ENCODE assay signal across 1 cellular context in the genomic region with DNA sequence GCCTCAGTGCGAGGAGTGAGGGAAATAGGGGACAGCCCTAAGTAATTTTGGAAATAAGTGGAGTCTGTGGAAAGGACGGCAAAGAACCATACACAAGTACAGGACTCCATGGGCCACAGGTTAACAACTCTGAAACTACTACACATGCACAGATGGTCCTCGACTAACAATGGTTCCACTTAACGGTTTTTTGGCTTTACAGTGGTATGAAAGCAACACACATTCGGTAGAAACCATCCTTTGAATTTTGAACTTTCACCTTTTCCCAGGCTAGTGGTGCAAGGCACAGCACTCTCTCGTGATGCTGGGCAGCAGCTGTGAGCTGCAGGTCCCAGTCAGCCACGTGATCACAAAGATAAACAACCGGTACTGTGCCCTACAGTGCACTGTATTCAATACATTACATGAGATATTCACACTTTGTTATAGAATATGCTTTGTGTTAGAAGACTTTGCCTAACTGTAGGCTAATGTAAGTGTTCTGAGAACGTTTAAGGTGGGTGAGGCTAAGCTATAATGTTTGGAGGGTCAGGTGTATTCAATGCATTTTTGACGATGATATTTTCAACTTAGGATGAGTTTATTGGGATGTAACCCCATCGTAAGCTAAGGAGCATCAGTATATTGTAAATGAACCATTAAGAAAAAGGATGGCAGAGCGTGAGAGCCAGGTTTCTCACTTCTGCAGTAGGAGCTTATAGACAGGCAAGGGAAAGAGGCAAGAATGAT.
A peak's percentile ranks its signal among the peaks of the same experiment; 100 is the strongest.
TF ChIP-seq lines count a peak whose summit lies in the region.

No MANE protein-coding gene starts in this region.

TF ChIP-seq in HepG2, 621 proteins besides CTCF, POLR2A, EP300 and RAD21 (continued from another document and continues in another):
- TF ChIP-seq ZNF772 (CRISPR knock-in tag; IDR thresholded peaks at IDR 0.05) (peak; percentile 73; the same call in 1 of the 2 replicates), ZNF619 (CRISPR knock-in tag; IDR thresholded peaks at IDR 0.05) (0 out of 2 replicates have a peak, but pooled peaks have one; percentile 31), HCFC1 (IDR thresholded peaks at IDR 0.05; ENCODE audit: low read depth, low read length) (no peak), BORCS8-MEF2B (CRISPR knock-in tag; IDR thresholded peaks at IDR 0.05) (no peak), ZNF530 (CRISPR knock-in tag; IDR thresholded peaks at IDR 0.05; ENCODE audit: low read depth) (no peak), NFIB (CRISPR knock-in tag; IDR thresholded peaks at IDR 0.05; ENCODE audit: borderline replicate concordance) (no peak), YEATS2 (CRISPR knock-in tag; IDR thresholded peaks at IDR 0.05; ENCODE audit: borderline replicate concordance) (peak; percentile 39; the same call in 1 of the 2 replicates), DR1 (CRISPR knock-in tag; IDR thresholded peaks at IDR 0.05) (no peak), NFKB2 (CRISPR knock-in tag; IDR thresholded peaks at IDR 0.05; ENCODE audit: borderline replicate concordance) (no peak), ZNF614 (CRISPR knock-in tag; IDR thresholded peaks at IDR 0.05; ENCODE audit: borderline replicate concordance) (peak; percentile 93), ZNF124 (CRISPR knock-in tag; IDR thresholded peaks at IDR 0.05) (peak; percentile 93), ZBTB20 (CRISPR knock-in tag; IDR thresholded peaks at IDR 0.05; ENCODE audit: borderline replicate concordance, low read depth) (no peak), SKI (IDR thresholded peaks at IDR 0.05; ENCODE audit: partially characterized antibody) (peak; percentile 69), ZSCAN31 (CRISPR knock-in tag; IDR thresholded peaks at IDR 0.05; ENCODE audit: low read depth) (no peak), ZNF720 (CRISPR knock-in tag; IDR thresholded peaks at IDR 0.05) (no peak), TOE1 (CRISPR knock-in tag; IDR thresholded peaks at IDR 0.05) (peak; percentile 97; the same call in 1 of the 2 replicates), ZNF431 (CRISPR knock-in tag; IDR thresholded peaks at IDR 0.05; ENCODE audit: borderline replicate concordance, low read depth) (peak; percentile 45; the same call in 1 of the 2 replicates), RXRB (CRISPR knock-in tag; IDR thresholded peaks at IDR 0.05; ENCODE audit: borderline replicate concordance) (peak; percentile 96), POLR2G (IDR thresholded peaks at IDR 0.05; ENCODE audit: low read depth, low read length) (no peak), KDM3A (CRISPR knock-in tag; IDR thresholded peaks at IDR 0.05; ENCODE audit: low read depth) (peak; percentile 60; the same call in 1 of the 2 replicates), THAP11 (CRISPR knock-in tag; IDR thresholded peaks at IDR 0.05) (peak; percentile 72), FOXK1 (CRISPR knock-in tag; IDR thresholded peaks at IDR 0.05; ENCODE audit: borderline replicate concordance, low read depth) (peak; percentile 98), NBN (conservative IDR thresholded peaks at IDR 0.05) (no peak), CREM (IDR thresholded peaks at IDR 0.05) (peak; percentile 58; the same call in 1 of the 2 replicates), CREM (CRISPR knock-in tag; IDR thresholded peaks at IDR 0.05) (no peak), CEBPG (CRISPR knock-in tag; IDR thresholded peaks at IDR 0.05) (peak; percentile 86), BCLAF1 (IDR thresholded peaks at IDR 0.05) (no peak), FOXO1 (CRISPR knock-in tag; IDR thresholded peaks at IDR 0.05) (peak; percentile 90), NFKBIZ (CRISPR knock-in tag; IDR thresholded peaks at IDR 0.05) (peak; percentile 62; the same call in 1 of the 2 replicates), ELF1 (CRISPR knock-in tag; IDR thresholded peaks at IDR 0.05) (peak; percentile 51; the same call in 1 of the 2 replicates), SKIL (CRISPR knock-in tag; IDR thresholded peaks at IDR 0.05; ENCODE audit: borderline replicate concordance) (peak; percentile 83), KLF15 (CRISPR knock-in tag; IDR thresholded peaks at IDR 0.05; ENCODE audit: borderline replicate concordance) (no peak), HMGXB4 (CRISPR knock-in tag; IDR thresholded peaks at IDR 0.05; ENCODE audit: borderline replicate concordance in 1 of 2, low read depth in 1 of 2) (peak in 1 of 2 experiments; percentile 23; a peak in 1 of 4 replicates), POGK (CRISPR knock-in tag; conservative IDR thresholded peaks at IDR 0.05) (0 out of 2 replicates have a peak, but pooled peaks have one; percentile 22), TARDBP (CRISPR knock-in tag; IDR thresholded peaks at IDR 0.05) (peak; percentile 91), FOXJ3 (CRISPR knock-in tag; IDR thresholded peaks at IDR 0.05; ENCODE audit: borderline replicate concordance) (peak; percentile 74; the same call in 1 of the 2 replicates), DMAP1 (CRISPR knock-in tag; IDR thresholded peaks at IDR 0.05) (peak; percentile 58; the same call in 1 of the 2 replicates), ATRX (CRISPR knock-in tag; IDR thresholded peaks at IDR 0.05; ENCODE audit: borderline replicate concordance) (no peak), XRCC5 (optimal IDR thresholded peaks at IDR 0.05; ENCODE audit: low read length) (peak; percentile 78), KLF13 (CRISPR knock-in tag; IDR thresholded peaks at IDR 0.05) (no peak), ZNF703 (CRISPR knock-in tag; IDR thresholded peaks at IDR 0.05; ENCODE audit: borderline replicate concordance) (no peak), TEAD2 (CRISPR knock-in tag; IDR thresholded peaks at IDR 0.05) (no peak), SOX5 (CRISPR knock-in tag; IDR thresholded peaks at IDR 0.05; ENCODE audit: borderline replicate concordance) (peak; percentile 97), GATAD2A (CRISPR knock-in tag; IDR thresholded peaks at IDR 0.05) (peak; percentile 97), ZNF33A (CRISPR knock-in tag; IDR thresholded peaks at IDR 0.05; ENCODE audit: borderline replicate concordance) (no peak), DDIT3 (CRISPR knock-in tag; IDR thresholded peaks at IDR 0.05) (no peak)
- TF ChIP-seq, protein P1, sequence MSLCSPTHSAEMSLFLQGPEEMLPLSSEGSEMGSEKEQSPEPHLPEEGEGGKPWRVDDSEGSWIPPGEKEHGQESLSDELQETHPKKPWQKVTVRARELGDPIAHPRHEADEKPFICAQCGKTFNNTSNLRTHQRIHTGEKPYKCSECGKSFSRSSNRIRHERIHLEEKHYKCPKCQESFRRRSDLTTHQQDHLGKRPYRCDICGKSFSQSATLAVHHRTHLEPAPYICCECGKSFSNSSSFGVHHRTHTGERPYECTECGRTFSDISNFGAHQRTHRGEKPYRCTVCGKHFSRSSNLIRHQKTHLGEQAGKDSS (CRISPR knock-in tag; IDR thresholded peaks at IDR 0.05; ENCODE audit: borderline replicate concordance, low read depth) = no peak
- TF ChIP-seq, protein P2, sequence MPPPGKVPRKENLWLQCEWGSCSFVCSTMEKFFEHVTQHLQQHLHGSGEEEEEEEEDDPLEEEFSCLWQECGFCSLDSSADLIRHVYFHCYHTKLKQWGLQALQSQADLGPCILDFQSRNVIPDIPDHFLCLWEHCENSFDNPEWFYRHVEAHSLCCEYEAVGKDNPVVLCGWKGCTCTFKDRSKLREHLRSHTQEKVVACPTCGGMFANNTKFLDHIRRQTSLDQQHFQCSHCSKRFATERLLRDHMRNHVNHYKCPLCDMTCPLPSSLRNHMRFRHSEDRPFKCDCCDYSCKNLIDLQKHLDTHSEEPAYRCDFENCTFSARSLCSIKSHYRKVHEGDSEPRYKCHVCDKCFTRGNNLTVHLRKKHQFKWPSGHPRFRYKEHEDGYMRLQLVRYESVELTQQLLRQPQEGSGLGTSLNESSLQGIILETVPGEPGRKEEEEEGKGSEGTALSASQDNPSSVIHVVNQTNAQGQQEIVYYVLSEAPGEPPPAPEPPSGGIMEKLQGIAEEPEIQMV (CRISPR knock-in tag; IDR thresholded peaks at IDR 0.05; ENCODE audit: low read depth) = peak; percentile 43; the same call in 1 of the 2 replicates
- TF ChIP-seq, protein P3, sequence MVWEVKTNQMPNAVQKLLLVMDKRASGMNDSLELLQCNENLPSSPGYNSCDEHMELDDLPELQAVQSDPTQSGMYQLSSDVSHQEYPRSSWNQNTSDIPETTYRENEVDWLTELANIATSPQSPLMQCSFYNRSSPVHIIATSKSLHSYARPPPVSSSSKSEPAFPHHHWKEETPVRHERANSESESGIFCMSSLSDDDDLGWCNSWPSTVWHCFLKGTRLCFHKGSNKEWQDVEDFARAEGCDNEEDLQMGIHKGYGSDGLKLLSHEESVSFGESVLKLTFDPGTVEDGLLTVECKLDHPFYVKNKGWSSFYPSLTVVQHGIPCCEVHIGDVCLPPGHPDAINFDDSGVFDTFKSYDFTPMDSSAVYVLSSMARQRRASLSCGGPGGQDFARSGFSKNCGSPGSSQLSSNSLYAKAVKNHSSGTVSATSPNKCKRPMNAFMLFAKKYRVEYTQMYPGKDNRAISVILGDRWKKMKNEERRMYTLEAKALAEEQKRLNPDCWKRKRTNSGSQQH (CRISPR knock-in tag; IDR thresholded peaks at IDR 0.05; ENCODE audit: low read depth) = no peak
- TF ChIP-seq, protein P4, sequence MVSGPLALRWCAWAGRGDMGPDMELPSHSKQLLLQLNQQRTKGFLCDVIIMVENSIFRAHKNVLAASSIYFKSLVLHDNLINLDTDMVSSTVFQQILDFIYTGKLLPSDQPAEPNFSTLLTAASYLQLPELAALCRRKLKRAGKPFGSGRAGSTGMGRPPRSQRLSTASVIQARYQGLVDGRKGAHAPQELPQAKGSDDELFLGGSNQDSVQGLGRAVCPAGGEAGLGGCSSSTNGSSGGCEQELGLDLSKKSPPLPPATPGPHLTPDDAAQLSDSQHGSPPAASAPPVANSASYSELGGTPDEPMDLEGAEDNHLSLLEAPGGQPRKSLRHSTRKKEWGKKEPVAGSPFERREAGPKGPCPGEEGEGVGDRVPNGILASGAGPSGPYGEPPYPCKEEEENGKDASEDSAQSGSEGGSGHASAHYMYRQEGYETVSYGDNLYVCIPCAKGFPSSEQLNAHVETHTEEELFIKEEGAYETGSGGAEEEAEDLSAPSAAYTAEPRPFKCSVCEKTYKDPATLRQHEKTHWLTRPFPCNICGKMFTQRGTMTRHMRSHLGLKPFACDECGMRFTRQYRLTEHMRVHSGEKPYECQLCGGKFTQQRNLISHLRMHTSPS (CRISPR knock-in tag; IDR thresholded peaks at IDR 0.05; ENCODE audit: low read depth) = peak; percentile 52; the same call in 1 of the 2 replicates
- TF ChIP-seq, protein P5, sequence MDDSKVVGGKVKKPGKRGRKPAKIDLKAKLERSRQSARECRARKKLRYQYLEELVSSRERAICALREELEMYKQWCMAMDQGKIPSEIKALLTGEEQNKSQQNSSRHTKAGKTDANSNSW (CRISPR knock-in tag; IDR thresholded peaks at IDR 0.05; ENCODE audit: borderline replicate concordance) = 0 out of 2 replicates have a peak, but pooled peaks have one; percentile 49
